9 cellular contexts compared by ENCODE assay signal in genomic region chr2:29129586-29130281, GRCh38. TPM values are rescaled to one million over a fixed set of nuclear protein-coding genes. Genes with fewer than 3 reads are reported as not detected.
A peak's percentile ranks its signal among the peaks of the same experiment; 100 is the strongest.
DNase-seq lines count a peak whose midpoint lies in the region; ATAC-seq and TF ChIP-seq lines count a peak whose summit lies in the region.
"Had no signal": no experiment of that assay in that cellular context is flagged by ENCODE, and none has a peak within 500 bp of the region (broad histone marks: within the 10 kb centered on the region; RNA-seq: fewer than 3 reads in every experiment).

No MANE protein-coding gene starts in this region.

- H3K9me3 ChIP-seq in breast epithelium, result no peaks in the 10 kb centered on the region
- no peaks in the 10 kb centered on the region for H3K9me3 ChIP-seq in right cardiac atrium (ENCODE audit: control insufficient read depth, low read length)
- H3K9me3 ChIP-seq in hepatocyte (ENCODE audit: low read depth), result no peaks in the 10 kb centered on the region

- WGBS in right cardiac atrium, result 61% methylated on average over 2 of the region's 2 CpGs
- 69% methylated on average over 2 of the region's 2 CpGs for WGBS in hepatocyte (ENCODE audit: low lambda C conversion rate, missing lambda C conversion rate)

- H3K27ac ChIP-seq in breast epithelium, result peak overlapping the region in 1 of 2 donors; percentile 16
- H3K27ac ChIP-seq in right cardiac atrium (ENCODE audit: low read length), result peak overlapping the region; percentile 51
- no peak overlapping the region for H3K27ac ChIP-seq in hepatocyte

- H3K27ac Mint-ChIP-seq in MCF 10A (ENCODE audit: low read depth, unreplicated experiment), result peak overlapping the region; percentile 63
- peak overlapping the region; percentile 33 for H3K27ac Mint-ChIP-seq in activated CD4-positive, alpha-beta memory T cell treated with anti-CD3 and anti-CD28 coated beads, Interleukin-2, amount 10 ng/mL, durations not matched to agents 7 days and 5 days
- H3K27ac Mint-ChIP-seq: nephron had no signal

- BruUV-seq in MCF 10A (replicated peaks; lab: Mats Ljungman, UMichigan), result TSS peak; percentile 90

- no peaks in the 10 kb centered on the region for H3K27me3 Mint-ChIP-seq in MCF 10A (ENCODE audit: insufficient read depth, unreplicated experiment)
- H3K27me3 Mint-ChIP-seq in activated CD4-positive, alpha-beta memory T cell treated with anti-CD3 and anti-CD28 coated beads, Interleukin-2, amount 10 ng/mL, durations not matched to agents 7 days and 5 days, result no peaks in the 10 kb centered on the region

- H3K4me2 ChIP-seq in hepatocyte, result no peak overlapping the region

- H3K27me3 ChIP-seq in breast epithelium, result no peaks in the 10 kb centered on the region
- H3K27me3 ChIP-seq in right cardiac atrium (ENCODE audit: control insufficient read depth, insufficient read depth), result no peaks in the 10 kb centered on the region
- no peaks in the 10 kb centered on the region for H3K27me3 ChIP-seq in hepatocyte

- POLR2A ChIA-PET in MCF 10A (lab: Yijun Ruan, JAX), result interaction anchor here (0.6 to 4.7 kb wide), 21 partner anchors 8 to 1017 kb away, joined by 3 to 171 read pairs (median 4); partner anchors contain the start of genes CLIP4, WDR43 and YPEL5
- POLR2A ChIA-PET in activated CD4-positive, alpha-beta memory T cell treated with anti-CD3 and anti-CD28 coated beads, Interleukin-2, amount 10 ng/mL, durations not matched to agents 7 days and 5 days (lab: Charles Lee), result interaction anchor here (0.7 to 3.2 kb wide), 9 partner anchors 10 to 118 kb away, joined by 3 to 67 read pairs (median 5); partner anchors contain the start of gene CLIP4

- peaks cover 74% of the 10 kb centered on the region for H3K36me3 Mint-ChIP-seq in MCF 10A (ENCODE audit: insufficient read depth, unreplicated experiment)
- H3K36me3 Mint-ChIP-seq in activated CD4-positive, alpha-beta memory T cell treated with anti-CD3 and anti-CD28 coated beads, Interleukin-2, amount 10 ng/mL, durations not matched to agents 7 days and 5 days (ENCODE audit: low read depth), result peaks cover 68% of the 10 kb centered on the region

- TF ChIP-seq CTCF in MCF 10A (IDR thresholded peaks at IDR 0.05; ENCODE audit: unreplicated experiment) (no peak), breast epithelium (IDR thresholded peaks at IDR 0.05) (no peak), hepatocyte (IDR thresholded peaks at IDR 0.05; ENCODE audit: poor library complexity) (no peak)

- peaks cover 25% of the 10 kb centered on the region for H3K4me1 Mint-ChIP-seq in MCF 10A (ENCODE audit: insufficient read depth, unreplicated experiment)
- peaks cover 36% of the 10 kb centered on the region for H3K4me1 Mint-ChIP-seq in activated CD4-positive, alpha-beta memory T cell treated with anti-CD3 and anti-CD28 coated beads, Interleukin-2, amount 10 ng/mL, durations not matched to agents 7 days and 5 days

- peaks cover 5 to 6% of the 10 kb centered on the region in 2 donors for H3K4me1 ChIP-seq in breast epithelium
- no peaks in the 10 kb centered on the region for H3K4me1 ChIP-seq in right cardiac atrium (ENCODE audit: control insufficient read depth, insufficient read depth, low read length)
- no peaks in the 10 kb centered on the region for H3K4me1 ChIP-seq in hepatocyte (ENCODE audit: insufficient read depth)

- H3K9me3 Mint-ChIP-seq in MCF 10A (ENCODE audit: unreplicated experiment), result no peaks in the 10 kb centered on the region
- H3K9me3 Mint-ChIP-seq in activated CD4-positive, alpha-beta memory T cell treated with anti-CD3 and anti-CD28 coated beads, Interleukin-2, amount 10 ng/mL, durations not matched to agents 7 days and 5 days, result peaks cover 9% of the 10 kb centered on the region

- CTCF ChIA-PET in MCF 10A (lab: Yijun Ruan, JAX), result interaction anchor here (0.6 to 2.9 kb wide), 10 partner anchors 9 to 985 kb away, joined by 3 to 15 read pairs (median 6); partner anchors contain the start of gene CLIP4
- CTCF ChIA-PET in activated CD4-positive, alpha-beta memory T cell treated with anti-CD3 and anti-CD28 coated beads, Interleukin-2, amount 10 ng/mL, durations not matched to agents 7 days and 5 days (lab: Charles Lee), result interaction anchor here (0.9 to 2.9 kb wide), 7 partner anchors 9 to 174 kb away, joined by 3 to 14 read pairs (median 4); no protein-coding TSS in a partner anchor

- peaks cover 23% of the 10 kb centered on the region for H3K79me2 ChIP-seq in hepatocyte

- intact Hi-C loops in MCF 10A (cut with micrococcal nuclease), result loop anchor here (2.0 kb wide), 1 partner anchor 75 kb away; no protein-coding TSS in a partner anchor
- intact Hi-C loops in breast epithelium (cut with DNase I; ENCODE audit: low total_unique reads), result no loop called here
- intact Hi-C loops in right cardiac atrium (cut with DNase I), result no loop called here

- H2AFZ ChIP-seq in hepatocyte, result no peak overlapping the region

- peak overlapping the region; percentile 46 for H3K4me3 Mint-ChIP-seq in MCF 10A (ENCODE audit: unreplicated experiment)
- peak overlapping the region; percentile 23 for H3K4me3 Mint-ChIP-seq in activated CD4-positive, alpha-beta memory T cell treated with anti-CD3 and anti-CD28 coated beads, Interleukin-2, amount 10 ng/mL, durations not matched to agents 7 days and 5 days
- H3K4me3 Mint-ChIP-seq: nephron had no signal

- no peaks in the 10 kb centered on the region for H3K9me2 ChIP-seq in hepatocyte (replicated peaks; ENCODE audit: insufficient read depth)

- ATAC-seq in right cardiac atrium, result peak in 1 of 2 donors; percentile 31
- no peak for ATAC-seq in GM21515 (IDR thresholded peaks at IDR 0.05; ENCODE audit: unreplicated experiment)
- ATAC-seq in HG03039 (IDR thresholded peaks at IDR 0.05; ENCODE audit: unreplicated experiment), result no peak

- DNase-seq in MCF 10A (ENCODE audit: unreplicated experiment) (peak; percentile 43), breast epithelium (ENCODE audit: low spot score in 2 of 2) (no peak), right cardiac atrium (no peak), hepatocyte (ENCODE audit: low spot score) (no peak)
- DNase-seq in activated CD4-positive, alpha-beta memory T cell treated with anti-CD3 and anti-CD28 coated beads, Interleukin-2, amount 10 ng/mL, durations not matched to agents 7 days and 5 days, result no peak
- DNase-seq in stimulated activated CD8-positive, alpha-beta memory T cell treated with anti-CD3 and anti-CD28 coated beads, Interleukin-4, amount 100 ng/mL, for 48 hours, result no peak

- no peak overlapping the region for H3K4me3 ChIP-seq in breast epithelium
- H3K4me3 ChIP-seq in right cardiac atrium (ENCODE audit: low read length), result no peak overlapping the region
- H3K4me3 ChIP-seq in hepatocyte, result no peak overlapping the region

- H3K36me3 ChIP-seq in breast epithelium (no peaks in the 10 kb centered on the region), hepatocyte (replicated peaks; ENCODE audit: insufficient read depth, low read depth) (no peaks in the 10 kb centered on the region)

- TF ChIP-seq POLR2A in breast epithelium (IDR thresholded peaks at IDR 0.05), result no peak

- H4K20me1 ChIP-seq in hepatocyte (ENCODE audit: insufficient read depth, poor library complexity, severe bottlenecking), result no peaks in the 10 kb centered on the region

RNA-seq across cellular contexts. Expression of gene CLIP4, which starts 14.5 kb away (rescaled TPM):
- total RNA-seq in MCF 10A (2022), result 77.8 and 97.7 TPM in 2 replicates
- total RNA-seq in breast epithelium, result 100 to 1,000 TPM in 1 of 3 donors, 10 to 100 TPM in 2; 67.2 to 146 (median 76.8) TPM
- 10 to 100 TPM; 31.7 to 33.7 TPM for total RNA-seq in activated CD4-positive, alpha-beta memory T cell treated with anti-CD3 and anti-CD28 coated beads, Interleukin-2, amount 10 ng/mL, durations not matched to agents 7 days and 5 days
- 10 to 100 TPM; 61.4 to 82.7 (median 74.4) TPM for total RNA-seq in right cardiac atrium
- polyA plus RNA-seq in right cardiac atrium, result 27.9 TPM
- 31.2 and 35.6 TPM in 2 replicates for total RNA-seq in hepatocyte
- 15.9 and 17.3 TPM in 2 replicates for polyA plus RNA-seq in hepatocyte

RNA-seq across cellular contexts. Expression of gene PCARE, which starts 55.4 kb away (rescaled TPM):
- not detected in 2 replicates for total RNA-seq in MCF 10A (2022)
- total RNA-seq in breast epithelium, result not detected
- total RNA-seq in activated CD4-positive, alpha-beta memory T cell treated with anti-CD3 and anti-CD28 coated beads, Interleukin-2, amount 10 ng/mL, durations not matched to agents 7 days and 5 days, result not detected
- total RNA-seq in right cardiac atrium, result 1 to 10 TPM in 3 of 4 donors, under 1 TPM in 1; 0.47 to 5.3 (median 2.4) TPM
- polyA plus RNA-seq in right cardiac atrium, result 1.1 TPM
- total RNA-seq in hepatocyte, result 0.04 and 2.2 TPM in 2 replicates
- polyA plus RNA-seq in hepatocyte, result 0.04 TPM in 1 of 2 replicates, not detected in the other
